In genomic region chr17:58127846-58128245, GRCh38 we compare ENCODE assay signal across 2 cellular contexts.
TF ChIP-seq lines count a peak whose summit lies in the region.

No MANE protein-coding gene starts in this region.

TF ChIP-seq in HEK293, 187 proteins besides CTCF, POLR2A, EP300 and RAD21:
- TF ChIP-seq PRDM1 (tag by site-specific recombination; IDR thresholded peaks at IDR 0.05) = peak; percentile 89
- peak; percentile 68 for TF ChIP-seq ZNF366 (tag by site-specific recombination; conservative IDR thresholded peaks at IDR 0.05)
- TF ChIP-seq KLF8 (tag by site-specific recombination; IDR thresholded peaks at IDR 0.05) = no peak
- peak; percentile 58; the same call in 1 of the 2 replicates for TF ChIP-seq ZNF596 (tag by site-specific recombination; IDR thresholded peaks at IDR 0.05)

TF ChIP-seq in K562, 482 proteins besides CTCF, POLR2A, EP300 and RAD21:
- TF ChIP-seq ATF2 (CRISPR knock-in tag; IDR thresholded peaks at IDR 0.05) (no peak), ZNF512 (tag; IDR thresholded peaks at IDR 0.05) (peak; percentile 81), SRSF9 (IDR thresholded peaks at IDR 0.05; ENCODE audit: borderline replicate concordance, low read depth, low read length) (no peak)
